Comparison of ENCODE assay signal across 10 cellular contexts in genomic region chr17:7705269-7706255, GRCh38. TPM values are rescaled to one million over a fixed set of nuclear protein-coding genes. Genes with fewer than 3 reads are reported as not detected.
DNase-seq lines count a peak whose midpoint lies in the region; ATAC-seq and TF ChIP-seq lines count a peak whose summit lies in the region.
"Had no signal": no experiment of that assay in that cellular context is flagged by ENCODE, and none has a peak within 500 bp of the region (broad histone marks: within the 10 kb centered on the region; RNA-seq: fewer than 3 reads in every experiment).

No MANE protein-coding gene starts in this region.

- H3K9me3 Mint-ChIP-seq in IgD-negative memory B cell (no peaks in the 10 kb centered on the region), natural killer cell (no peaks in the 10 kb centered on the region)

- H3K36me3 Mint-ChIP-seq in IgD-negative memory B cell (peaks cover 9% of the 10 kb centered on the region), natural killer cell (no peaks in the 10 kb centered on the region)

- H3K4me3 Mint-ChIP-seq in IgD-negative memory B cell (peak overlapping the region in 3 of 4 donors; percentile 46 to 87 (median 61)), natural killer cell (peak overlapping the region; percentile 40)

- ATAC-seq in natural killer cell (peak in 2 of 3 donors; percentile 16 to 40), HG03457 (IDR thresholded peaks at IDR 0.05; ENCODE audit: unreplicated experiment) (no peak), GM19397 (IDR thresholded peaks at IDR 0.05; ENCODE audit: unreplicated experiment) (no peak)

- TF ChIP-seq CTCF in natural killer cell (IDR thresholded peaks at IDR 0.05) = no peak

- peak overlapping the region; percentile 44 for H3K4me3 ChIP-seq in ACC112 (ENCODE audit: low read depth, low read length)
- peak overlapping the region; percentile 32 for H3K4me3 ChIP-seq in effector memory CD4-positive, alpha-beta T cell (ENCODE audit: insufficient read depth, low read depth, low read length, poor library complexity, severe bottlenecking)

- H3K27me3 ChIP-seq in ACC112 (ENCODE audit: insufficient read depth, low read length) = peaks cover 32% of the 10 kb centered on the region
- H3K27me3 ChIP-seq in effector memory CD4-positive, alpha-beta T cell (replicated peaks; ENCODE audit: control insufficient read depth, insufficient read depth, low read length, poor library complexity, severe bottlenecking) = peaks cover 27% of the 10 kb centered on the region

- no peaks in the 10 kb centered on the region for H3K36me3 ChIP-seq in ACC112 (ENCODE audit: insufficient read depth, low read length)
- H3K36me3 ChIP-seq in effector memory CD4-positive, alpha-beta T cell (ENCODE audit: control insufficient read depth, insufficient read depth, low read length) = peaks cover 12% of the 10 kb centered on the region

- intact Hi-C loops in natural killer cell (cut with micrococcal nuclease) = no loop called here

- H3K27me3 Mint-ChIP-seq in IgD-negative memory B cell (peaks cover 50% of the 10 kb centered on the region), natural killer cell (ENCODE audit: low read depth in 2 of 2) (peaks cover 16 to 34% of the 10 kb centered on the region in 2 donors)

- no peaks in the 10 kb centered on the region for H3K79me2 ChIP-seq in ACC112 (ENCODE audit: control insufficient read depth, insufficient read depth, low read length, unreplicated experiment)

- DNase-seq in effector memory CD4-positive, alpha-beta T cell = no peak
- DNase-seq in natural killer cell (no peak), 8988T (no peak), SKM-1 treated with dmso at 0.1 percent for 144 hours (lab: John Stamatoyannopoulos, UW; ENCODE audit: unreplicated experiment) (no peak)
- DNase-seq: NCI-H524 treated with DMSO at 0.1 percent for 48 hours had no signal

- no peak overlapping the region for H2AFZ ChIP-seq in ACC112 (ENCODE audit: low read length, unreplicated experiment)

- no peaks in the 10 kb centered on the region for H3K9me3 ChIP-seq in effector memory CD4-positive, alpha-beta T cell (ENCODE audit: control insufficient read depth, low read length)

- H3K4me1 ChIP-seq in ACC112 (ENCODE audit: control insufficient read depth, insufficient read depth, low read length, unreplicated experiment) = no peaks in the 10 kb centered on the region
- peaks cover 10% of the 10 kb centered on the region for H3K4me1 ChIP-seq in effector memory CD4-positive, alpha-beta T cell (ENCODE audit: control insufficient read depth, insufficient read depth, low read length, poor library complexity, severe bottlenecking)

- no peak overlapping the region for H3K27ac ChIP-seq in ACC112 (ENCODE audit: low read depth, low read length)
- no peak overlapping the region for H3K27ac ChIP-seq in effector memory CD4-positive, alpha-beta T cell (ENCODE audit: insufficient read depth, low read length, poor library complexity, severe bottlenecking)

- H3K4me1 Mint-ChIP-seq in IgD-negative memory B cell = peaks cover 0 to 13% (median 13%) of the 10 kb centered on the region in 3 donors
- H3K4me1 Mint-ChIP-seq in natural killer cell = peaks cover 6 to 29% of the 10 kb centered on the region in 2 donors

- H3K27ac Mint-ChIP-seq in IgD-negative memory B cell (no peak overlapping the region), natural killer cell (peak overlapping the region in 1 of 2 donors; percentile 58)

RNA-seq across cellular contexts. Expression of gene EFNB3, which starts 0.6 kb away (rescaled TPM):
- not detected for polyA plus RNA-seq in IgD-negative memory B cell
- not detected for total RNA-seq in natural killer cell

RNA-seq across cellular contexts. Expression of gene DNAH2, which starts 12.0 kb away (rescaled TPM):
- not detected for polyA plus RNA-seq in IgD-negative memory B cell
- under 1 TPM in 2 of 3 donors, not detected in 1; 0.05 to 0.07 TPM for total RNA-seq in natural killer cell

RNA-seq across cellular contexts. Expression of gene WRAP53, which starts 17.3 kb away (rescaled TPM):
- 15.3 TPM for polyA plus RNA-seq in IgD-negative memory B cell
- total RNA-seq in natural killer cell = 10 to 100 TPM in 2 of 3 donors, 1 to 10 TPM in 1; 9.9 to 12.8 (median 12.0) TPM

RNA-seq across cellular contexts. Expression of gene TP53, which starts 18.3 kb away (rescaled TPM):
- polyA plus RNA-seq in IgD-negative memory B cell = 55.0 TPM
- total RNA-seq in natural killer cell = 10 to 100 TPM; 56.5 to 65.5 (median 62.0) TPM

RNA-seq across cellular contexts. Expression of gene ATP1B2, which starts 54.8 kb away (rescaled TPM):
- polyA plus RNA-seq in IgD-negative memory B cell = not detected
- under 1 TPM in 2 of 3 donors, not detected in 1; 0.18 to 0.19 TPM for total RNA-seq in natural killer cell
- total RNA-seq: myocyte had no signal

Comparison
In these comparisons a context has a peak if more than half of its experiments do, and no peak if none do; other contexts are left out.
1. ATAC-seq: peak in natural killer cell (2 of 3); none in HG03457 (single experiment) and GM19397 (single experiment).